ENCODE assay signal across 8 cellular contexts in the genomic region with DNA sequence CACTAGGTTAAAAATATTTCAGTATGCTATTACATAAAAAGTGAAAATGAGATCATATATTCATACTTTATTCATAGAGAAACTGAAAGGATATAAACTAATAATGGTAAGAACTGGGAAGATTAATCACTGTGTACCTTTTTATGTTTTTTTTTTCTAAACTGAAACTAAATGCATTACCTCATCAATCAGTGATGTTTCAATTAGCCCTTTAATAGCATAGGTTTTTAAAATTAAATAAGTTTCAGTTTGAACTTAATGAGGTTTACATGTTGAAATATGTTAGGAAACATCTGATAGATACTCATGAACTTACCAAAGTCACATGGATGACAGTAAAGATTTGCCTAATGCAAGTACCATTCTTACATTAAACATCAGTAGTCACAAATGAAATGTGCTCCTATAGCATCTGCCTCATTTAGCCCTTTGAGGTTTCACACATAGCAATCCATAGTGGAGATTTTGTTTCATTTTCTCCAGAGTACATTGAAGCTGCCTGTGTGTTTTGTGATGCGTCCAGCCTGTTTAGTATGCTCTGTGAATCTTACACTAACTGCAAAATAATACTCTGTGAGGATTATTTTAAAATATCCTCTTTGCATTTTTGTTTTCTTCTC. TPM values are rescaled to one million over a fixed set of nuclear protein-coding genes. Genes with fewer than 3 reads are reported as not detected.
DNase-seq lines count a peak whose midpoint lies in the region; ATAC-seq and TF ChIP-seq lines count a peak whose summit lies in the region.

No MANE protein-coding gene starts in this region.

- H3K4me3 Mint-ChIP-seq in CD4-positive, alpha-beta memory T cell: peak overlapping the region in 6 of 8 donors; percentile 32 to 80 (median 68)

- POLR2A ChIA-PET in CD4-positive, alpha-beta memory T cell (lab: Charles Lee; ENCODE audit: partially characterized antibody): interaction anchor here (2.3 to 3.2 kb wide), 2 partner anchors 9 to 20 kb away, joined by 8 to 18 read pairs; a partner anchor contains a TSS

- H4K20me1 ChIP-seq in OCI-LY3 (ENCODE audit: insufficient read depth, low read length): peaks cover 85% of the 10 kb centered on the region

- H3K4me1 ChIP-seq in CD4-positive, alpha-beta memory T cell (ENCODE audit: insufficient read depth, low read length): peaks cover 60% of the 10 kb centered on the region
- peaks cover 52% of the 10 kb centered on the region for H3K4me1 ChIP-seq in OCI-LY3 (ENCODE audit: low read length)
- H3K4me1 ChIP-seq in left lung: peaks cover 12 to 53% of the 10 kb centered on the region in 2 donors

- no peaks in the 10 kb centered on the region for H3K9me3 ChIP-seq in CD4-positive, alpha-beta memory T cell (ENCODE audit: control insufficient read depth in 1 of 2, low read length in 2 of 2)
- H3K9me3 ChIP-seq in OCI-LY3 (ENCODE audit: insufficient read depth, low read length) (no peaks in the 10 kb centered on the region), left lung (no peaks in the 10 kb centered on the region)

- peak overlapping the region in 1 of 2 donors; percentile 31 for H3K4me3 ChIP-seq in CD4-positive, alpha-beta memory T cell (ENCODE audit: low read length in 2 of 2)
- H3K4me3 ChIP-seq in OCI-LY3 (ENCODE audit: low read length) (peak overlapping the region; percentile 74), left lung (no peak overlapping the region)

- H3K27me3 ChIP-seq in CD4-positive, alpha-beta memory T cell (ENCODE audit: insufficient read depth, low read length): no peaks in the 10 kb centered on the region
- no peaks in the 10 kb centered on the region for H3K27me3 ChIP-seq in OCI-LY3 (ENCODE audit: low read depth, low read length)
- H3K27me3 ChIP-seq in left lung: no peaks in the 10 kb centered on the region

- peak overlapping the region in 5 of 7 donors; percentile 23 to 90 (median 74) for H3K27ac Mint-ChIP-seq in CD4-positive, alpha-beta memory T cell

- TF ChIP-seq CTCF in OCI-LY3 (IDR thresholded peaks at IDR 0.05; ENCODE audit: low read depth, low read length) (no peak), left lung (IDR thresholded peaks at IDR 0.05) (no peak)

- DNase-seq in CD4-positive, alpha-beta memory T cell: no peak
- DNase-seq in left lung: no peak
- no peak for DNase-seq in RKO (ENCODE audit: low spot score)
- DNase-seq in AML-193 (lab: John Stamatoyannopoulos, UW): no peak
- no peak for DNase-seq in NCI-H2081 (lab: John Stamatoyannopoulos, UW)

- CTCF ChIA-PET in CD4-positive, alpha-beta memory T cell (lab: Charles Lee; ENCODE audit: partially characterized antibody): interaction anchor here (1.2 to 6.4 kb wide), 3 partner anchors 11 to 93 kb away, joined by 3 to 48 read pairs (median 3); no protein-coding TSS in a partner anchor

- peak overlapping the region; percentile 97 for H3K4me2 ChIP-seq in OCI-LY3 (ENCODE audit: low read length)

- H3K36me3 Mint-ChIP-seq in CD4-positive, alpha-beta memory T cell: peaks cover 7 to 12% of the 10 kb centered on the region in 2 donors

- H2AFZ ChIP-seq in OCI-LY3 (ENCODE audit: low read depth, low read length): no peak overlapping the region

- H3K9ac ChIP-seq in OCI-LY3 (ENCODE audit: low read length): peak overlapping the region; percentile 74

- ATAC-seq in GM21423 (IDR thresholded peaks at IDR 0.05; ENCODE audit: unreplicated experiment) (peak; percentile 29), left lung (peak; percentile 53), HG03460 (IDR thresholded peaks at IDR 0.05; ENCODE audit: unreplicated experiment) (no peak)

- H3K36me3 ChIP-seq in CD4-positive, alpha-beta memory T cell (ENCODE audit: insufficient read depth, low read length): no peaks in the 10 kb centered on the region
- peaks cover 29% of the 10 kb centered on the region for H3K36me3 ChIP-seq in OCI-LY3 (replicated peaks; ENCODE audit: low read depth, low read length)
- no peaks in the 10 kb centered on the region for H3K36me3 ChIP-seq in left lung

- H3K27me3 Mint-ChIP-seq in CD4-positive, alpha-beta memory T cell: no peaks in the 10 kb centered on the region

- intact Hi-C loops in CD4-positive, alpha-beta memory T cell (cut with micrococcal nuclease): no loop called here
- intact Hi-C loops in left lung (cut with DNase I): no loop called here

- peaks cover 0 to 3% (median 0%) of the 10 kb centered on the region in 8 donors for H3K9me3 Mint-ChIP-seq in CD4-positive, alpha-beta memory T cell

- peaks cover 100% of the 10 kb centered on the region for H3K79me2 ChIP-seq in OCI-LY3 (ENCODE audit: low read length)

- no peak overlapping the region for H3K27ac ChIP-seq in CD4-positive, alpha-beta memory T cell (ENCODE audit: low read depth, low read length)
- H3K27ac ChIP-seq in OCI-LY3 (ENCODE audit: low read length): peak overlapping the region; percentile 81
- H3K27ac ChIP-seq in left lung: peak overlapping the region; percentile 41 to 71

- H3K4me1 Mint-ChIP-seq in CD4-positive, alpha-beta memory T cell: peaks cover 57 to 85% (median 68%) of the 10 kb centered on the region in 4 donors

RNA-seq across cellular contexts. Expression of a gene that starts 8.9 kb away (rescaled TPM):
- 10 to 100 TPM; 48.8 to 54.1 TPM for total RNA-seq in CD4-positive, alpha-beta memory T cell
- polyA plus RNA-seq in CD4-positive, alpha-beta memory T cell: 100 to 1,000 TPM in 1 of 2 donors, 10 to 100 TPM in 1; 66.5 to 100 TPM
- total RNA-seq in left lung: 10 to 100 TPM; 37.4 to 37.5 TPM
